10 cellular contexts compared by ENCODE assay signal in the genomic region with DNA sequence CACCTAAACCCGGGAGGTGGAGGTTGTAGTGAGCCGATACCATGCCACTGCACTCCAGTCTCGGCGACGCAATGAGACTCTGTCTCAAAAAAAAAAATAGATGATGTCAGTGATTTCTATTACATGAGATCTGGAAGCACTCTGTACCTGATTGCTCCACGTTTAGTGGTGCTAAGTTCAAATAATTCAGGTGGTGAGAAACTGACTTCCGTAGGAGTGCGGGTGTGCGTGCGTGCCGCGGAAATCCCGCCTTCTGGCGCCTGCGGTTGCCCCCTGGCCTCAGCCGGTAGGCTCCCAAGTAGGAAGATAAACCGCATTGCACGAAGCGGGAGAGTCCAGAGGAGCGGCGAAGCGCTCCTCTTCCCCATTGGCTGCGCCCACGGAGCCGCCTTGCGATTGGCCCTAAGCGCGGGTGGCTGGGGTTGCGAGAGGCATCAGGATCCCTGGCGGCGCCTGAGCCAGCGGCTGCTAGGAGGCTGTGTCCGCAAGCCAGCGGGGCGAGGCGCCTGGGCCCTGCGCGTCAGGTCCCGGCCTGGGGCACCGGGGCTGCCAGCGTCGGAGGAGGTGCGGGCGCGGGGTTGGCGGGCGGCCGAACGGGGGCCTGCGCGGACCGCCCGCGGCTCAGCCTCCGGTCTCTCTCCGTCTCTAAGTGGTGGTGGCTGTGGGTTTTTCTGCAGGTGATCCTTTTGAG. TPM values are rescaled to one million over a fixed set of nuclear protein-coding genes. Genes with fewer than 3 reads are reported as not detected.
A peak's percentile ranks its signal among the peaks of the same experiment; 100 is the strongest.
DNase-seq lines count a peak whose midpoint lies in the region; ATAC-seq and TF ChIP-seq lines count a peak whose summit lies in the region.
"Not testable (repeated sequence)": the region's sequence is repeated elsewhere in the genome, so short reads cannot be mapped to it uniquely, and the experiment has no call there.
"Had no signal": no experiment of that assay in that cellular context is flagged by ENCODE, and none has a peak within 500 bp of the region (broad histone marks: within the 10 kb centered on the region; RNA-seq: fewer than 3 reads in every experiment).

No MANE protein-coding gene starts in this region.

- peak overlapping the region; percentile 82 to 92 (median 89) for H3K4me3 Mint-ChIP-seq in CD4-positive, CD25-positive, alpha-beta regulatory T cell

- peak overlapping the region; percentile 69 for H3K4me2 ChIP-seq in hepatocyte

- not testable (repeated sequence) for H3K4me1 ChIP-seq in CD4-positive, CD25-positive, alpha-beta regulatory T cell (ENCODE audit: control insufficient read depth, insufficient read depth, low read length, poor library complexity, severe bottlenecking); hepatocyte (ENCODE audit: insufficient read depth)

- not testable (repeated sequence) for H4K20me1 ChIP-seq in hepatocyte (ENCODE audit: insufficient read depth, poor library complexity, severe bottlenecking)

- peaks cover 0 to 14% (median 0%) of the 10 kb centered on the region in 4 donors for H3K4me1 Mint-ChIP-seq in CD4-positive, CD25-positive, alpha-beta regulatory T cell

- not testable (repeated sequence) for H3K9me3 ChIP-seq in CD4-positive, CD25-positive, alpha-beta regulatory T cell (ENCODE audit: control insufficient read depth in 2 of 2, low read length in 2 of 2); MG63; hepatocyte (ENCODE audit: low read depth)

- H3K27ac Mint-ChIP-seq in CD4-positive, CD25-positive, alpha-beta regulatory T cell: peak overlapping the region; percentile 45 to 87 (median 84)

- TF ChIP-seq CTCF in choroid plexus epithelial cell (conservative IDR thresholded peaks at IDR 0.05; ENCODE audit: low read depth, low read length); hepatocyte (IDR thresholded peaks at IDR 0.05; ENCODE audit: poor library complexity); omental fat pad (IDR thresholded peaks at IDR 0.05): not testable (repeated sequence)

- H3K27me3 ChIP-seq in CD4-positive, CD25-positive, alpha-beta regulatory T cell (ENCODE audit: control insufficient read depth, insufficient read depth, low read length); MG63; hepatocyte: not testable (repeated sequence)

- H3K36me3 Mint-ChIP-seq in CD4-positive, CD25-positive, alpha-beta regulatory T cell: not testable (repeated sequence)

- H3K9me3 Mint-ChIP-seq in CD4-positive, CD25-positive, alpha-beta regulatory T cell: not testable (repeated sequence)

- 6% methylated on average over 46 of the region's 56 CpGs for WGBS in hepatocyte (ENCODE audit: low lambda C conversion rate, missing lambda C conversion rate)

- not testable (repeated sequence) for H3K9me2 ChIP-seq in hepatocyte (replicated peaks; ENCODE audit: insufficient read depth)

- H3K27me3 Mint-ChIP-seq in CD4-positive, CD25-positive, alpha-beta regulatory T cell: not testable (repeated sequence)

- H3K79me2 ChIP-seq in hepatocyte: not testable (repeated sequence)

- H3K27ac ChIP-seq in CD4-positive, CD25-positive, alpha-beta regulatory T cell (ENCODE audit: insufficient read depth, low read length, poor library complexity, severe bottlenecking); hepatocyte: not testable (repeated sequence)

- H3K36me3 ChIP-seq in CD4-positive, CD25-positive, alpha-beta regulatory T cell (ENCODE audit: control insufficient read depth, insufficient read depth, low read length); MG63; hepatocyte (replicated peaks; ENCODE audit: insufficient read depth, low read depth): not testable (repeated sequence)

- not testable (repeated sequence) for H3K4me3 ChIP-seq in CD4-positive, CD25-positive, alpha-beta regulatory T cell (ENCODE audit: low read depth, low read length)
- H3K4me3 ChIP-seq in MG63: peak overlapping the region; percentile 50
- peak overlapping the region; percentile 53 for H3K4me3 ChIP-seq in choroid plexus epithelial cell (ENCODE audit: low read depth, low read length)
- peak overlapping the region; percentile 3 for H3K4me3 ChIP-seq in hepatocyte

- peak; percentile 48 to 74 (median 52) for DNase-seq in CD4-positive, CD25-positive, alpha-beta regulatory T cell
- DNase-seq in MG63: peak; percentile 90
- DNase-seq in RPMI7951 (ENCODE audit: low read depth): peak; percentile 80
- DNase-seq in activated T-cell treated with anti-CD3 and anti-CD28 coated beads for 4 hours: peak; percentile 47
- DNase-seq in choroid plexus epithelial cell (ENCODE audit: low read depth): peak; percentile 76
- DNase-seq in hepatocyte (ENCODE audit: low spot score): peak; percentile 64
- peak; percentile 25 for DNase-seq in omental fat pad (ENCODE audit: low spot score)
- peak; percentile 52 for DNase-seq in stimulated activated CD8-positive, alpha-beta memory T cell treated with anti-CD3 and anti-CD28 coated beads, Interleukin-2, amount 100 ng/mL, for 48 hours (ENCODE audit: low read depth in 2 of 2)

- ATAC-seq in CD4-positive, CD25-positive, alpha-beta regulatory T cell (ENCODE audit: low read depth in 2 of 2): peak; percentile 77 to 83
- peak; percentile 89 for ATAC-seq in omental fat pad (ENCODE audit: low FRiP score)

- peak overlapping the region; percentile 36 for H2AFZ ChIP-seq in hepatocyte

RNA-seq across cellular contexts. Expression of a gene that starts 16.4 kb away (rescaled TPM):
- total RNA-seq in CD4-positive, CD25-positive, alpha-beta regulatory T cell: not detected
- polyA plus RNA-seq in CD4-positive, CD25-positive, alpha-beta regulatory T cell: not detected
- total RNA-seq in MG63 (2014; rRNA removed; shearing (Covaris generic); ENCODE audit: low replicate concordance): not detected in 2 replicates
- not detected in 2 replicates for total RNA-seq in RPMI7951 (2014; rRNA removed; shearing (Covaris generic))
- not detected in 2 replicates for total RNA-seq in hepatocyte
- not detected in 2 replicates for polyA plus RNA-seq in hepatocyte
- total RNA-seq in omental fat pad: not detected
- total RNA-seq: ovary, PC-9 had no signal
- polyA plus RNA-seq: ovary had no signal

RNA-seq across cellular contexts. Expression of a gene that starts 53.7 kb away (rescaled TPM):
- total RNA-seq in CD4-positive, CD25-positive, alpha-beta regulatory T cell: 13.9 TPM
- 10 to 100 TPM in 2 of 4 donors, 1 to 10 TPM in 2; 8.6 to 24.2 (median 15.5) TPM for polyA plus RNA-seq in CD4-positive, CD25-positive, alpha-beta regulatory T cell
- total RNA-seq in MG63 (2014; rRNA removed; shearing (Covaris generic); ENCODE audit: low replicate concordance): 20.0 and 28.0 TPM in 2 replicates
- 4.2 and 6.2 TPM in 2 replicates for total RNA-seq in RPMI7951 (2014; rRNA removed; shearing (Covaris generic))
- 8.9 and 10.1 TPM in 2 replicates for total RNA-seq in hepatocyte
- polyA plus RNA-seq in hepatocyte: 6.1 and 8.4 TPM in 2 replicates
- total RNA-seq in omental fat pad: 1 to 10 TPM in 3 of 4 donors, under 1 TPM in 1; 0.93 to 4.3 (median 2.6) TPM
- total RNA-seq: PC-9 had no signal

Comparison
In these comparisons a context has a peak if more than half of its experiments do, and no peak if none do; other contexts are left out.
1. DNase-seq: peak in every context shown above with its lines; median percentile 90 in MG63; 80 in RPMI7951; 76 in choroid plexus epithelial cell; 64 in hepatocyte; 52 in CD4-positive, CD25-positive, alpha-beta regulatory T cell; 52 in stimulated activated CD8-positive, alpha-beta memory T cell treated with anti-CD3 and anti-CD28 coated beads, Interleukin-2, amount 100 ng/mL, for 48 hours; 47 in activated T-cell treated with anti-CD3 and anti-CD28 coated beads for 4 hours; 25 in omental fat pad.